8 cellular contexts compared by ENCODE assay signal in genomic region chr6:135088818-135089809, GRCh38. TPM values are rescaled to one million over a fixed set of nuclear protein-coding genes. Genes with fewer than 3 reads are reported as not detected.
A peak's percentile ranks its signal among the peaks of the same experiment; 100 is the strongest.
DNase-seq lines count a peak whose midpoint lies in the region; ATAC-seq and TF ChIP-seq lines count a peak whose summit lies in the region.

No MANE protein-coding gene starts in this region.

- H3K9me2 ChIP-seq in OCI-LY1 (ENCODE audit: low read depth, low read length) = no peaks in the 10 kb centered on the region
- no peaks in the 10 kb centered on the region for H3K9me2 ChIP-seq in neural cell (ENCODE audit: insufficient read depth, low read length)

- H3K79me2 ChIP-seq in OCI-LY1 (ENCODE audit: insufficient read depth, low read length) (no peaks in the 10 kb centered on the region), neural cell (replicated peaks; ENCODE audit: insufficient read depth, low read length) (no peaks in the 10 kb centered on the region)

- H3K4me3 ChIP-seq in OCI-LY1 (ENCODE audit: low read depth, low read length, poor library complexity, severe bottlenecking) (peak overlapping the region; percentile 9), neural cell (ENCODE audit: low read length) (no peak overlapping the region)

- no peaks in the 10 kb centered on the region for H3K36me3 ChIP-seq in OCI-LY1 (ENCODE audit: insufficient read depth, low read length)
- no peaks in the 10 kb centered on the region for H3K36me3 ChIP-seq in neural cell (ENCODE audit: insufficient read depth, low read length)

- ATAC-seq in GM19372 (IDR thresholded peaks at IDR 0.05; ENCODE audit: low read depth, unreplicated experiment) = peak; percentile 68
- ATAC-seq in HG03196 (IDR thresholded peaks at IDR 0.05; ENCODE audit: unreplicated experiment) = peak; percentile 70

- H3F3A ChIP-seq in OCI-LY1 (ENCODE audit: insufficient read depth, low read length) (0 out of 2 replicates have a peak, but pooled peaks cover 4% of the 10 kb centered on the region), neural cell (ENCODE audit: insufficient read depth, low read length, poor library complexity, severe bottlenecking) (no peaks in the 10 kb centered on the region)

- H3K27ac ChIP-seq in OCI-LY1 (ENCODE audit: low read depth, low read length, poor library complexity, severe bottlenecking) (peak overlapping the region; percentile 84), neural cell (ENCODE audit: low read length) (no peak overlapping the region)

- H3K27me3 ChIP-seq in OCI-LY1 (ENCODE audit: insufficient read depth, low read length) (no peaks in the 10 kb centered on the region), neural cell (ENCODE audit: insufficient read depth, low read depth, low read length) (no peaks in the 10 kb centered on the region)

- DNase-seq in EL (peak; percentile 77), putamen (ENCODE audit: low spot score) (no peak), 8988T (no peak)
- peak; percentile 34 for DNase-seq in central memory CD4-positive, alpha-beta T cell

- TF ChIP-seq CTCF in OCI-LY1 (IDR thresholded peaks at IDR 0.05; ENCODE audit: low read length) (peak; percentile 59), neural cell (IDR thresholded peaks at IDR 0.05; ENCODE audit: poor library complexity, severe bottlenecking) (peak; percentile 22)

- peaks cover 53% of the 10 kb centered on the region for H3K4me1 ChIP-seq in OCI-LY1 (ENCODE audit: insufficient read depth, low read length, severe bottlenecking)

- peak overlapping the region; percentile 65; the same call in 1 of the 2 replicates for H2AFZ ChIP-seq in OCI-LY1 (ENCODE audit: low read length)
- no peak overlapping the region for H2AFZ ChIP-seq in neural cell (ENCODE audit: low read depth, low read length)

- TF ChIP-seq RAD21 in neural cell (conservative IDR thresholded peaks at IDR 0.05) = no peak

- TF ChIP-seq EP300 in neural cell (conservative IDR thresholded peaks at IDR 0.05; ENCODE audit: poor library complexity, severe bottlenecking) = no peak

- H4K20me1 ChIP-seq in OCI-LY1 (ENCODE audit: insufficient read depth, low read length) (no peaks in the 10 kb centered on the region), neural cell (ENCODE audit: insufficient read depth) (no peaks in the 10 kb centered on the region)

- H3K4me2 ChIP-seq in OCI-LY1 (ENCODE audit: low read length) (peak overlapping the region; percentile 20), neural cell (ENCODE audit: low read length) (no peak overlapping the region)

- no peaks in the 10 kb centered on the region for H3K9me3 ChIP-seq in OCI-LY1 (ENCODE audit: low read length)
- H3K9me3 ChIP-seq in neural cell (ENCODE audit: low read length) = no peaks in the 10 kb centered on the region

- peak overlapping the region; percentile 13; the same call in 1 of the 2 replicates for H3K9ac ChIP-seq in OCI-LY1 (ENCODE audit: low read length)
- no peak overlapping the region for H3K9ac ChIP-seq in neural cell (ENCODE audit: low read length)

TF ChIP-seq in neural cell, 6 proteins besides CTCF, POLR2A, EP300 and RAD21:
- TF ChIP-seq POLR2AphosphoS5 (IDR thresholded peaks at IDR 0.05) = no peak
- no peak for TF ChIP-seq MXI1 (conservative IDR thresholded peaks at IDR 0.05; ENCODE audit: poor library complexity, severe bottlenecking)
- TF ChIP-seq SMC3 (conservative IDR thresholded peaks at IDR 0.05; ENCODE audit: poor library complexity) = no peak
- TF ChIP-seq REST (IDR thresholded peaks at IDR 0.05; ENCODE audit: borderline replicate concordance) = no peak
- no peak for TF ChIP-seq EZH2 (IDR thresholded peaks at IDR 0.05; ENCODE audit: borderline replicate concordance, insufficient read depth, low read length, poor library complexity, severe bottlenecking)
- TF ChIP-seq TAF1 (IDR thresholded peaks at IDR 0.05; ENCODE audit: low read depth) = no peak

RNA-seq across cellular contexts. Expression of gene HBS1L, which starts 34.5 kb away (rescaled TPM):
- polyA plus RNA-seq in neural cell = 72.0 and 103 TPM in 2 replicates
- polyA minus RNA-seq in neural cell = 123 and 172 TPM in 2 replicates

Comparison
In these comparisons a context has a peak if more than half of its experiments do, and no peak if none do; other contexts are left out.
1. DNase-seq: peak in EL (single experiment) and central memory CD4-positive, alpha-beta T cell (single experiment); none in putamen (single experiment) and 8988T (single experiment).